Comparison of ENCODE assay signal across 7 cellular contexts in the genomic region with DNA sequence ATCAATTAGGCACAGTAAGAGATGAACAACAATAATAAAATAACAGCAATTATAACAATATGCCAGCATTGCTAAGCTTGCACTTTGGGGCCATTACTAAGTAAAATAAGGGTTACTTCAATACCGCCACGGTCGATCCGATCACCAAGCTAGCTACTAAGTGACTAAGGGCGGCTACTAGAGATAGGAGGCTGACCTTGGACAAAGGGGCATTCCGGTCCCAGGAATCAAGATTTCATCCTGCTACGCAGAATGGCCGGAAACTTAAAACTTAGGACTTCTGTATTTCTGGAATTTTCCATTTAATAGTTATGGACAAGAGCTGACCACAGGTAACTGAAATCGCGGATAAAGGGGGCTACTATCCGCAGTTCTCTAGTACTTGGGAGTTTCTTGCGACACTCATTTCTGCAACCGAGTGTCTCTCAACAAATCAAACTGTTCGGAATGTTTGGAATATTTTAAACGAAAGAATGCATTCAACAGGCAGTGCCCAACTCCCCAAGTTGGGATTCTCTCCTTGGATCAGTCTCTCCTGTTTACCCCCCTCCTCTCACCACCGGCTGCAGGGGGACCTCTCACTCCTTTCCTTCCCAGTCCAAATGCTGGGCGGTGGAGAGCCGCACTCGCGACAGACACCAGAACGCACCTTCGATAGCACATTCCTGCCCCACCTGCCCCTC. TPM values are rescaled to one million over a fixed set of nuclear protein-coding genes. Genes with fewer than 3 reads are reported as not detected.
DNase-seq lines count a peak whose midpoint lies in the region; ATAC-seq and TF ChIP-seq lines count a peak whose summit lies in the region.

No MANE protein-coding gene starts in this region.

- H2BK15ac ChIP-seq in H9 (ENCODE audit: low read depth, low read length): no peak overlapping the region

- peak overlapping the region; percentile 83 for H3K4me2 ChIP-seq in H9 (ENCODE audit: insufficient read depth, insufficient read length, low read length)

- H2BK12ac ChIP-seq in H9 (ENCODE audit: insufficient read length, low read depth, low read length): no peak overlapping the region

- no peak overlapping the region for H2BK5ac ChIP-seq in H9 (ENCODE audit: insufficient read length, low read length)

- peaks cover 0 to 3% of the 10 kb centered on the region in 2 experiments; a peak in 2 of 5 replicates for H3K9me3 Mint-ChIP-seq in H9
- no peaks in the 10 kb centered on the region for H3K9me3 Mint-ChIP-seq in neural crest cell

- peaks cover 2% of the 10 kb centered on the region; the same call in 1 of the 2 replicates for H3K4me1 ChIP-seq in H9 (ENCODE audit: insufficient read depth, low read length)
- H3K4me1 ChIP-seq in SJSA1 (replicated peaks): peaks cover 32% of the 10 kb centered on the region

- H3K27me3 ChIP-seq in H9 (ENCODE audit: insufficient read depth, low read length): no peaks in the 10 kb centered on the region; the same call in 1 of the 2 replicates
- no peaks in the 10 kb centered on the region for H3K27me3 ChIP-seq in SJSA1 (replicated peaks)

- H3K27ac ChIP-seq in H9 (ENCODE audit: insufficient read length, low read depth, low read length): no peak overlapping the region
- H3K27ac ChIP-seq in SJSA1: 0 out of 2 replicates have a peak overlapping the region, but pooled peaks have one; percentile 16

- TF ChIP-seq CTCF in H9 (conservative IDR thresholded peaks at IDR 0.05) (no peak; the same call in 2 of the 3 replicates), neural crest cell (conservative IDR thresholded peaks at IDR 0.05) (peak; percentile 26)

- H3K14ac ChIP-seq in H9 (ENCODE audit: insufficient read depth, low read length): peak overlapping the region; percentile 74

- H3K4me3 Mint-ChIP-seq in H9 (peak overlapping the region; percentile 88 to 96), neural crest cell (peak overlapping the region; percentile 90)

- H3K9ac ChIP-seq in H9 (ENCODE audit: extremely low read depth, insufficient read length, low read length): peak overlapping the region; percentile 73

- DNase-seq in H9 (no peak), SJSA1 (ENCODE audit: low read depth in 1 of 2, low spot score in 2 of 2) (peak in 1 of 2 experiments; percentile 49), fibroblast of gingiva (ENCODE audit: low read depth) (peak; percentile 6), neural crest cell (ENCODE audit: low read depth, low spot score) (no peak), NCI-H1694 (lab: John Stamatoyannopoulos, UW) (no peak), RPMI8226 (no peak)

- no peaks in the 10 kb centered on the region for H3K79me2 ChIP-seq in H9 (ENCODE audit: insufficient read depth, low read length)

- no peak overlapping the region for H4K91ac ChIP-seq in H9 (ENCODE audit: insufficient read length, low read depth, low read length)

- H4K20me1 ChIP-seq in H9 (ENCODE audit: control insufficient read depth, insufficient read depth, insufficient read length): no peaks in the 10 kb centered on the region

- H4K8ac ChIP-seq in H9 (replicated peaks; ENCODE audit: insufficient read length, low read depth, low read length): no peak overlapping the region

- H3K36me3 ChIP-seq in SJSA1: 0 out of 2 replicates have a peak, but pooled peaks cover 2% of the 10 kb centered on the region

- no peak overlapping the region for H4K5ac ChIP-seq in H9 (ENCODE audit: insufficient read length, low read depth, low read length)

- WGBS in H9 (ENCODE audit: extremely low coverage, insufficient read length, low lambda C conversion rate): no CpG with 5 or more reads among the region's 22 CpGs

- H3K4ac ChIP-seq in H9 (ENCODE audit: low read depth, low read length): no peak overlapping the region

- H3T11ph ChIP-seq in H9 (ENCODE audit: low read length): no peak overlapping the region

- H3K23me2 ChIP-seq in H9 (ENCODE audit: insufficient read length, low read depth, low read length, poor library complexity, severe bottlenecking): peaks cover 18% of the 10 kb centered on the region

- H3K9me3 ChIP-seq in H9 (ENCODE audit: control insufficient read depth, low read depth, low read length): no peaks in the 10 kb centered on the region
- H3K9me3 ChIP-seq in SJSA1 (replicated peaks): 0 out of 2 replicates have a peak, but pooled peaks cover 2% of the 10 kb centered on the region

- H3K18ac ChIP-seq in H9 (ENCODE audit: insufficient read length, low read depth, low read length): peak overlapping the region; percentile 12

- peaks cover 27% of the 10 kb centered on the region for H3K27me3 Mint-ChIP-seq in H9 (ENCODE audit: low read depth)
- peaks cover 31% of the 10 kb centered on the region for H3K27me3 Mint-ChIP-seq in neural crest cell (ENCODE audit: low read depth)

- H3K4me1 Mint-ChIP-seq in H9: peaks cover 27 to 40% of the 10 kb centered on the region in 2 experiments
- peaks cover 23% of the 10 kb centered on the region for H3K4me1 Mint-ChIP-seq in neural crest cell

- peak overlapping the region in 1 of 3 experiments; percentile 71; a peak in 1 of 7 replicates for H3K27ac Mint-ChIP-seq in H9
- no peak overlapping the region for H3K27ac Mint-ChIP-seq in neural crest cell (ENCODE audit: unreplicated experiment)

- H3K56ac ChIP-seq in H9 (ENCODE audit: insufficient read length, low read depth, low read length): no peak overlapping the region

- H2AFZ ChIP-seq in H9 (ENCODE audit: low read length): no peak overlapping the region

- ATAC-seq in HG02970 (IDR thresholded peaks at IDR 0.05; ENCODE audit: low FRiP score, unreplicated experiment): no peak

- H3K23ac ChIP-seq in H9 (ENCODE audit: insufficient read length, low read depth, low read length): no peak overlapping the region

- H2AK5ac ChIP-seq in H9 (ENCODE audit: insufficient read length, low read length): no peak overlapping the region

- no peaks in the 10 kb centered on the region for H3K79me1 ChIP-seq in H9 (ENCODE audit: insufficient read depth, low read depth, low read length, poor library complexity, severe bottlenecking)

- no peak overlapping the region for H2BK120ac ChIP-seq in H9 (ENCODE audit: low read depth, low read length, poor library complexity, severe bottlenecking)

- peak overlapping the region; percentile 62 for H3K4me3 ChIP-seq in SJSA1

- peaks cover 4 to 15% (median 14%) of the 10 kb centered on the region in 3 experiments for H3K36me3 Mint-ChIP-seq in H9 (ENCODE audit: insufficient read depth in 1 of 3, low read depth in 3 of 3)
- no peaks in the 10 kb centered on the region for H3K36me3 Mint-ChIP-seq in neural crest cell (ENCODE audit: low read depth)

- no peak overlapping the region for H2BK20ac ChIP-seq in H9 (ENCODE audit: low read depth, low read length, poor library complexity, severe bottlenecking)

RNA-seq across cellular contexts. Expression of a gene that starts 0.6 kb away (rescaled TPM):
- 20.2 and 22.2 TPM in 2 replicates for total RNA-seq in H9 (2021)
- 3.2 and 6.6 TPM in 2 replicates for total RNA-seq in SJSA1 (2014; rRNA removed; shearing (Covaris generic))
- total RNA-seq in neural crest cell: 23.6 and 27.7 TPM in 2 replicates

RNA-seq across cellular contexts. Expression of a gene that starts 44.8 kb away (rescaled TPM):
- total RNA-seq in H9 (2021) (20.2 and 20.8 TPM in 2 replicates), neural crest cell (16.0 and 16.3 TPM in 2 replicates)
- 3.5 and 6.8 TPM in 2 replicates for total RNA-seq in SJSA1 (2014; rRNA removed; shearing (Covaris generic))

RNA-seq across cellular contexts. Expression of a gene that starts 47.4 kb away (rescaled TPM):
- total RNA-seq in H9 (2021) (not detected in 2 replicates), neural crest cell (not detected in 2 replicates)
- total RNA-seq in SJSA1 (2014; rRNA removed; shearing (Covaris generic)): not detected in 2 replicates
